Comparison of ENCODE assay signal across 1 cellular context in the genomic region with DNA sequence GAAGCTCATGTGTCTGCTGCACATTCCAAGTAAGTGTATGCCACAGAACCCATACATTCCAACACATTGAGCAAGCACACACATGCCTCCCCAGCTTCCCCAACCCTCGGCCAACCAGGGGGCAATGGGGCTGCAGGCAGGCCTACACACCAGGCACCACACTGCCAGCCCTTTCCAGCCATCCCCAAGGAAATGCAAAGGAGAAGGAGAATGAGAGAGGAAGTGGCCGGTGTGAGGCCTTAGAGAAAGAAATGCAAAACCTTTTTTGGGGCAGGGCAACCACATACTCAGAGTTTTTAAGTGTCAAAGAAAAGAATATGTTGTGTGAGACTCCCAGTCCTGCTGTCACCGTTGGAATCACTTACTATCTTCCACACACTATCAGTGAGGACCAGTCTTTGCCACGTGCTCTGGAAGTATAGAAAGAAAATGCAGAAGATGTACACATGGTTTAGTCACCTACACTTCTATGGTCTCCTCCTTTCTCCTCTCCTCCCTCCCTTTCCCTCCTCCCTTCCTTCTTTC.
TF ChIP-seq lines count a peak whose summit lies in the region.

No MANE protein-coding gene starts in this region.

TF ChIP-seq in K562, 482 proteins besides CTCF, POLR2A, EP300 and RAD21 (continued from another document and continues in another):
- TF ChIP-seq ZBTB11 (CRISPR knock-in tag; IDR thresholded peaks at IDR 0.05): 0 out of 6 replicates have a peak, but pooled peaks of 1 of the 3 experiments have one; percentile 32
- no peak for TF ChIP-seq ZNF507 (tag; conservative IDR thresholded peaks at IDR 0.05)
- TF ChIP-seq TOE1 (IDR thresholded peaks at IDR 0.05; ENCODE audit: borderline replicate concordance): peak; percentile 55; the same call in 1 of the 2 replicates
- TF ChIP-seq TOE1 (CRISPR knock-in tag; IDR thresholded peaks at IDR 0.05; ENCODE audit: borderline replicate concordance, low read depth): no peak
- TF ChIP-seq, protein P1, sequence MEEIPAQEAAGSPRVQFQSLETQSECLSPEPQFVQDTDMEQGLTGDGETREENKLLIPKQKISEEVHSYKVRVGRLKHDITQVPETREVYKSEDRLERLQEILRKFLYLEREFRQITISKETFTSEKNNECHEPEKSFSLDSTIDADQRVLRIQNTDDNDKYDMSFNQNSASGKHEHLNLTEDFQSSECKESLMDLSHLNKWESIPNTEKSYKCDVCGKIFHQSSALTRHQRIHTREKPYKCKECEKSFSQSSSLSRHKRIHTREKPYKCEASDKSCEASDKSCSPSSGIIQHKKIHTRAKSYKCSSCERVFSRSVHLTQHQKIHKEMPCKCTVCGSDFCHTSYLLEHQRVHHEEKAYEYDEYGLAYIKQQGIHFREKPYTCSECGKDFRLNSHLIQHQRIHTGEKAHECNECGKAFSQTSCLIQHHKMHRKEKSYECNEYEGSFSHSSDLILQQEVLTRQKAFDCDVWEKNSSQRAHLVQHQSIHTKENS (CRISPR knock-in tag; IDR thresholded peaks at IDR 0.05): no peak
- no peak for TF ChIP-seq ZNF165 (CRISPR knock-in tag; IDR thresholded peaks at IDR 0.05; ENCODE audit: borderline replicate concordance)
- no peak for TF ChIP-seq NFE2 (IDR thresholded peaks at IDR 0.05; ENCODE audit: low read depth)
- TF ChIP-seq STAT5A (IDR thresholded peaks at IDR 0.05; ENCODE audit: borderline replicate concordance, low read length): no peak
- no peak for TF ChIP-seq HSF4 (CRISPR knock-in tag; IDR thresholded peaks at IDR 0.05; ENCODE audit: borderline replicate concordance)
- TF ChIP-seq ZNF263 (CRISPR knock-in tag; IDR thresholded peaks at IDR 0.05; ENCODE audit: borderline replicate concordance): peak; percentile 87
- TF ChIP-seq HIVEP1 (CRISPR knock-in tag; IDR thresholded peaks at IDR 0.05): no peak
- no peak for TF ChIP-seq RBM34 (IDR thresholded peaks at IDR 0.05; ENCODE audit: borderline replicate concordance, insufficient read depth, low read length)
- 0 out of 4 replicates have a peak, but pooled peaks of 1 of the 2 experiments have one; percentile 12 for TF ChIP-seq KDM1A (IDR thresholded peaks at IDR 0.05)
- no peak for TF ChIP-seq LARP7 (IDR thresholded peaks at IDR 0.05)
- TF ChIP-seq KDM2B (CRISPR knock-in tag; IDR thresholded peaks at IDR 0.05): no peak
- TF ChIP-seq NUFIP1 (IDR thresholded peaks at IDR 0.05; ENCODE audit: partially characterized antibody): no peak
- TF ChIP-seq ERF (CRISPR knock-in tag; IDR thresholded peaks at IDR 0.05): no peak
- no peak for TF ChIP-seq HMG20B (CRISPR knock-in tag; IDR thresholded peaks at IDR 0.05)
- TF ChIP-seq ZBTB33 (CRISPR knock-in tag; IDR thresholded peaks at IDR 0.05): no peak
- no peak for TF ChIP-seq CBX8 (IDR thresholded peaks at IDR 0.05; ENCODE audit: borderline replicate concordance, extremely low read depth, low read depth, low read length, poor library complexity, severe bottlenecking)
- TF ChIP-seq TCF3 (CRISPR knock-in tag; IDR thresholded peaks at IDR 0.05): peak; percentile 45; the same call in 1 of the 2 replicates
- no peak for TF ChIP-seq ASH1L (IDR thresholded peaks at IDR 0.05; ENCODE audit: borderline replicate concordance, low read depth, partially characterized antibody)
- TF ChIP-seq, protein P2, sequence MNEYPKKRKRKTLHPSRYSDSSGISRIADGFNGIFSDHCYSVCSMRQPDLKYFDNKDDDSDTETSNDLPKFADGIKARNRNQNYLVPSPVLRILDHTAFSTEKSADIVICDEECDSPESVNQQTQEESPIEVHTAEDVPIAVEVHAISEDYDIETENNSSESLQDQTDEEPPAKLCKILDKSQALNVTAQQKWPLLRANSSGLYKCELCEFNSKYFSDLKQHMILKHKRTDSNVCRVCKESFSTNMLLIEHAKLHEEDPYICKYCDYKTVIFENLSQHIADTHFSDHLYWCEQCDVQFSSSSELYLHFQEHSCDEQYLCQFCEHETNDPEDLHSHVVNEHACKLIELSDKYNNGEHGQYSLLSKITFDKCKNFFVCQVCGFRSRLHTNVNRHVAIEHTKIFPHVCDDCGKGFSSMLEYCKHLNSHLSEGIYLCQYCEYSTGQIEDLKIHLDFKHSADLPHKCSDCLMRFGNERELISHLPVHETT (CRISPR knock-in tag; conservative IDR thresholded peaks at IDR 0.05 in 1 of 2, IDR thresholded peaks at IDR 0.05 in 1 of 2): 0 out of 4 replicates have a peak, but pooled peaks of 1 of the 2 experiments have one; percentile 13
- TF ChIP-seq ZNF764 (CRISPR knock-in tag; IDR thresholded peaks at IDR 0.05; ENCODE audit: low read depth): no peak
- TF ChIP-seq ZBTB17 (CRISPR knock-in tag; IDR thresholded peaks at IDR 0.05): no peak
- no peak for TF ChIP-seq TAF7 (tag; IDR thresholded peaks at IDR 0.05)
- TF ChIP-seq RCOR1 (IDR thresholded peaks at IDR 0.05; ENCODE audit: borderline replicate concordance in 1 of 2, low read depth in 2 of 2, low read length in 2 of 2): peak in 1 of 2 experiments; percentile 30; a peak in 1 of 4 replicates
- TF ChIP-seq TARDBP (IDR thresholded peaks at IDR 0.05): no peak
- TF ChIP-seq VEZF1 (CRISPR knock-in tag; IDR thresholded peaks at IDR 0.05): 0 out of 2 replicates have a peak, but pooled peaks have one; percentile 11
- no peak for TF ChIP-seq MECOM (CRISPR knock-in tag; IDR thresholded peaks at IDR 0.05)
- no peak for TF ChIP-seq ETS2 (tag; IDR thresholded peaks at IDR 0.05; ENCODE audit: borderline replicate concordance, poor library complexity, severe bottlenecking)
- TF ChIP-seq, protein P3, sequence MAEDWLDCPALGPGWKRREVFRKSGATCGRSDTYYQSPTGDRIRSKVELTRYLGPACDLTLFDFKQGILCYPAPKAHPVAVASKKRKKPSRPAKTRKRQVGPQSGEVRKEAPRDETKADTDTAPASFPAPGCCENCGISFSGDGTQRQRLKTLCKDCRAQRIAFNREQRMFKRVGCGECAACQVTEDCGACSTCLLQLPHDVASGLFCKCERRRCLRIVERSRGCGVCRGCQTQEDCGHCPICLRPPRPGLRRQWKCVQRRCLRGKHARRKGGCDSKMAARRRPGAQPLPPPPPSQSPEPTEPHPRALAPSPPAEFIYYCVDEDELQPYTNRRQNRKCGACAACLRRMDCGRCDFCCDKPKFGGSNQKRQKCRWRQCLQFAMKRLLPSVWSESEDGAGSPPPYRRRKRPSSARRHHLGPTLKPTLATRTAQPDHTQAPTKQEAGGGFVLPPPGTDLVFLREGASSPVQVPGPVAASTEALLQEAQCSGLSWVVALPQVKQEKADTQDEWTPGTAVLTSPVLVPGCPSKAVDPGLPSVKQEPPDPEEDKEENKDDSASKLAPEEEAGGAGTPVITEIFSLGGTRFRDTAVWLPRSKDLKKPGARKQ (CRISPR knock-in tag; IDR thresholded peaks at IDR 0.05): no peak
- TF ChIP-seq, protein P4, sequence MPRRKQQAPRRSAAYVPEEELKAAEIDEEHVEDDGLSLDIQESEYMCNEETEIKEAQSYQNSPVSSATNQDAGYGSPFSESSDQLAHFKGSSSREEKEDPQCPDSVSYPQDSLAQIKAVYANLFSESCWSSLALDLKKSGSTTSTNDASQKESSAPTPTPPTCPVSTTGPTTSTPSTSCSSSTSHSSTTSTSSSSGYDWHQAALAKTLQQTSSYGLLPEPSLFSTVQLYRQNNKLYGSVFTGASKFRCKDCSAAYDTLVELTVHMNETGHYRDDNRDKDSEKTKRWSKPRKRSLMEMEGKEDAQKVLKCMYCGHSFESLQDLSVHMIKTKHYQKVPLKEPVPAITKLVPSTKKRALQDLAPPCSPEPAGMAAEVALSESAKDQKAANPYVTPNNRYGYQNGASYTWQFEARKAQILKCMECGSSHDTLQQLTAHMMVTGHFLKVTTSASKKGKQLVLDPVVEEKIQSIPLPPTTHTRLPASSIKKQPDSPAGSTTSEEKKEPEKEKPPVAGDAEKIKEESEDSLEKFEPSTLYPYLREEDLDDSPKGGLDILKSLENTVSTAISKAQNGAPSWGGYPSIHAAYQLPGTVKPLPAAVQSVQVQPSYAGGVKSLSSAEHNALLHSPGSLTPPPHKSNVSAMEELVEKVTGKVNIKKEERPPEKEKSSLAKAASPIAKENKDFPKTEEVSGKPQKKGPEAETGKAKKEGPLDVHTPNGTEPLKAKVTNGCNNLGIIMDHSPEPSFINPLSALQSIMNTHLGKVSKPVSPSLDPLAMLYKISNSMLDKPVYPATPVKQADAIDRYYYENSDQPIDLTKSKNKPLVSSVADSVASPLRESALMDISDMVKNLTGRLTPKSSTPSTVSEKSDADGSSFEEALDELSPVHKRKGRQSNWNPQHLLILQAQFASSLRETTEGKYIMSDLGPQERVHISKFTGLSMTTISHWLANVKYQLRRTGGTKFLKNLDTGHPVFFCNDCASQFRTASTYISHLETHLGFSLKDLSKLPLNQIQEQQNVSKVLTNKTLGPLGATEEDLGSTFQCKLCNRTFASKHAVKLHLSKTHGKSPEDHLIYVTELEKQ (CRISPR knock-in tag; IDR thresholded peaks at IDR 0.05): no peak
- peak in 1 of 2 experiments; percentile 55; a peak in 1 of 4 replicates for TF ChIP-seq ARNT (IDR thresholded peaks at IDR 0.05)
- TF ChIP-seq MEIS2 (IDR thresholded peaks at IDR 0.05; ENCODE audit: partially characterized antibody): no peak
- peak; percentile 57; the same call in 1 of the 2 replicates for TF ChIP-seq RAD51 (IDR thresholded peaks at IDR 0.05; ENCODE audit: borderline replicate concordance, low read depth)
- TF ChIP-seq MEF2A (IDR thresholded peaks at IDR 0.05; ENCODE audit: control insufficient read depth, low read depth, low read length): no peak
- peak; percentile 40 for TF ChIP-seq WHSC1 (IDR thresholded peaks at IDR 0.05; ENCODE audit: low read length)
- TF ChIP-seq, protein P5, sequence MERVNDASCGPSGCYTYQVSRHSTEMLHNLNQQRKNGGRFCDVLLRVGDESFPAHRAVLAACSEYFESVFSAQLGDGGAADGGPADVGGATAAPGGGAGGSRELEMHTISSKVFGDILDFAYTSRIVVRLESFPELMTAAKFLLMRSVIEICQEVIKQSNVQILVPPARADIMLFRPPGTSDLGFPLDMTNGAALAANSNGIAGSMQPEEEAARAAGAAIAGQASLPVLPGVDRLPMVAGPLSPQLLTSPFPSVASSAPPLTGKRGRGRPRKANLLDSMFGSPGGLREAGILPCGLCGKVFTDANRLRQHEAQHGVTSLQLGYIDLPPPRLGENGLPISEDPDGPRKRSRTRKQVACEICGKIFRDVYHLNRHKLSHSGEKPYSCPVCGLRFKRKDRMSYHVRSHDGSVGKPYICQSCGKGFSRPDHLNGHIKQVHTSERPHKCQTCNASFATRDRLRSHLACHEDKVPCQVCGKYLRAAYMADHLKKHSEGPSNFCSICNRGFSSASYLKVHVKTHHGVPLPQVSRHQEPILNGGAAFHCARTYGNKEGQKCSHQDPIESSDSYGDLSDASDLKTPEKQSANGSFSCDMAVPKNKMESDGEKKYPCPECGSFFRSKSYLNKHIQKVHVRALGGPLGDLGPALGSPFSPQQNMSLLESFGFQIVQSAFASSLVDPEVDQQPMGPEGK (CRISPR knock-in tag; IDR thresholded peaks at IDR 0.05; ENCODE audit: borderline replicate concordance): no peak
- TF ChIP-seq MYC (IDR thresholded peaks at IDR 0.05; ENCODE audit: low read depth, low read length): peak; percentile 94
- TF ChIP-seq MYC (CRISPR knock-in tag; IDR thresholded peaks at IDR 0.05; ENCODE audit: borderline replicate concordance, low read depth): peak; percentile 70; the same call in 1 of the 2 replicates
